Comparison of ENCODE assay signal across 23 cellular contexts in the genomic region with DNA sequence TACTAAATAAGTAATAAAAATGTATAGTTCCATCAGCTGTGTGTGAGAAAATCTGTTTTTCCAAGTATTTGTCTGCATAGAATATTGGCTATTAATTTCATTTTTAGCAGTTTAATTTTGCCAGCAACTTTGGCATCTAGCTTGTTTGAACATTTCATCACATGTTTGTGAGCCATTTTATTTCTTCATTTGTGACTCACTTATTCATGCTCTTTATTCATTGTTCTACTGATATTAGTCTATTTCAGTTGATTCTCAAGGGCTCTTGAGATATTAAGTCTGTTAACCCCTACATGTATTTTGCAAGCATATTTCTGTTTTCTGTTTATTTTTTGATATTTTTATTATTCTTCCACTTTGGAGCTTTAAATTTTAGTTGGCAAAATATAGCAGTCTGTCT.
DNase-seq lines count a peak whose midpoint lies in the region; ATAC-seq and TF ChIP-seq lines count a peak whose summit lies in the region.
"Had no signal": no experiment of that assay in that cellular context is flagged by ENCODE, and none has a peak within 500 bp of the region (broad histone marks: within the 10 kb centered on the region; RNA-seq: fewer than 3 reads in every experiment).

No MANE protein-coding gene starts in this region.

- peaks cover 5 to 50% (median 13%) of the 10 kb centered on the region in 4 donors for H3K4me1 ChIP-seq in liver (ENCODE audit: control insufficient read depth in 4 of 4, insufficient read depth in 4 of 4, low read length in 3 of 4)
- H3K4me1 ChIP-seq in right lobe of liver, result peaks cover 0 to 41% (median 10%) of the 10 kb centered on the region in 4 donors
- peaks cover 1% of the 10 kb centered on the region for H3K4me1 ChIP-seq in mesenchymal stem cell (ENCODE audit: control insufficient read depth, insufficient read depth, low read depth, low read length)
- no peaks in the 10 kb centered on the region for H3K4me1 ChIP-seq in vagina

- no peak overlapping the region for H3K4me3 Mint-ChIP-seq in activated naive CD8-positive, alpha-beta T cell treated with anti-CD3 and anti-CD28 coated beads for 36 hours
- H3K4me3 Mint-ChIP-seq: CD8-positive, alpha-beta T cell; H9 had no signal

- H3K9me3 Mint-ChIP-seq in activated naive CD8-positive, alpha-beta T cell treated with anti-CD3 and anti-CD28 coated beads for 36 hours, result no peaks in the 10 kb centered on the region
- H3K9me3 Mint-ChIP-seq: CD8-positive, alpha-beta T cell; H9 had no signal

- H2AK5ac ChIP-seq in mesenchymal stem cell (ENCODE audit: low read length, severe bottlenecking), result no peak overlapping the region

- no peak overlapping the region for H2BK15ac ChIP-seq in mesenchymal stem cell (ENCODE audit: low read depth, poor library complexity, severe bottlenecking)

- H3K18ac ChIP-seq in mesenchymal stem cell (ENCODE audit: low read depth in 1 of 2, low read length in 2 of 2), result no peak overlapping the region

- no peak overlapping the region for H3K4me2 ChIP-seq in mesenchymal stem cell (ENCODE audit: low read length, poor library complexity, severe bottlenecking)

- no peak for DNase-seq in right lobe of liver
- peak; percentile 57 for DNase-seq in epithelial cell of esophagus (ENCODE audit: low read depth)
- no peak for DNase-seq in mesenchymal stem cell
- no peak for DNase-seq in vagina (ENCODE audit: extremely low spot score in 2 of 2)
- DNase-seq in activated CD4-positive, CD25-positive, alpha-beta regulatory T cell treated with anti-CD3 and anti-CD28 coated beads, Interleukin-2, amount 50 U/mL, for 72 hours, result no peak
- DNase-seq in activated naive CD8-positive, alpha-beta T cell treated with anti-CD3 and anti-CD28 coated beads for 36 hours, result no peak
- DNase-seq: 8988T; AML-193; C1 segment of cervical spinal cord; CD8-positive, alpha-beta T cell; EL; GF-D8; H9; KBM-7; NCI-H1092; NCI-H1436 treated with DMSO at 0.1 percent for 48 hours; NCI-H2029; NCI-H226; NCI-H510A treated with DMSO at 0.1 percent for 48 hours; NCI-H748 treated with DMSO at 0.1 percent for 48 hours; SJCRH30 had no signal

- no peaks in the 10 kb centered on the region for H3K36me3 Mint-ChIP-seq in activated naive CD8-positive, alpha-beta T cell treated with anti-CD3 and anti-CD28 coated beads for 36 hours
- H3K36me3 Mint-ChIP-seq: CD8-positive, alpha-beta T cell had no signal

- H3K23ac ChIP-seq in mesenchymal stem cell (ENCODE audit: low read length in 2 of 2), result no peak overlapping the region

- intact Hi-C loops in right lobe of liver (cut with DNase I), result no loop called here
- intact Hi-C loops in vagina (cut with DNase I), result no loop called here

- H2BK12ac ChIP-seq in mesenchymal stem cell (ENCODE audit: low read length in 2 of 2), result no peak overlapping the region

- H3K4me3 ChIP-seq in liver (ENCODE audit: low read depth in 1 of 3, low read length in 3 of 3) (no peak overlapping the region), right lobe of liver (no peak overlapping the region), epithelial cell of esophagus (ENCODE audit: low read length) (no peak overlapping the region), mesenchymal stem cell (ENCODE audit: insufficient read depth in 1 of 2, low read depth in 1 of 2, low read length in 2 of 2) (no peak overlapping the region), vagina (no peak overlapping the region)
- H3K4me3 ChIP-seq: SJCRH30 had no signal

- H3K14ac ChIP-seq in mesenchymal stem cell (ENCODE audit: low read length in 2 of 2), result no peak overlapping the region

- H3K27me3 ChIP-seq in liver (ENCODE audit: control insufficient read depth in 4 of 4, insufficient read depth in 4 of 4, low read length in 3 of 4) (no peaks in the 10 kb centered on the region), right lobe of liver (no peaks in the 10 kb centered on the region), mesenchymal stem cell (ENCODE audit: control insufficient read depth in 1 of 2, insufficient read depth in 1 of 2, low read length in 2 of 2) (no peaks in the 10 kb centered on the region), vagina (no peaks in the 10 kb centered on the region)
- H3K27me3 ChIP-seq: SJCRH30 had no signal

- H4K91ac ChIP-seq in mesenchymal stem cell (ENCODE audit: low read length), result no peak overlapping the region

- peak overlapping the region in 1 of 2 donors; percentile 28 for H3K27ac ChIP-seq in liver (ENCODE audit: low read depth in 1 of 2, low read length in 2 of 2)
- peak overlapping the region in 1 of 3 donors; percentile 88 for H3K27ac ChIP-seq in right lobe of liver
- no peak overlapping the region for H3K27ac ChIP-seq in mesenchymal stem cell (ENCODE audit: low read length, poor library complexity, severe bottlenecking)
- peak overlapping the region; percentile 20 for H3K27ac ChIP-seq in vagina
- H3K27ac ChIP-seq: SJCRH30 had no signal

- ATAC-seq in right lobe of liver (no peak), GM18520 (IDR thresholded peaks at IDR 0.05; ENCODE audit: unreplicated experiment) (no peak)
- ATAC-seq: CD8-positive, alpha-beta T cell had no signal

- TF ChIP-seq POLR2A in right lobe of liver (IDR thresholded peaks at IDR 0.05), result no peak
- TF ChIP-seq POLR2A in vagina (IDR thresholded peaks at IDR 0.05), result no peak

- no peaks in the 10 kb centered on the region for H3K79me1 ChIP-seq in mesenchymal stem cell (replicated peaks; ENCODE audit: low read length, poor library complexity, severe bottlenecking)

- no peak overlapping the region for H4K8ac ChIP-seq in mesenchymal stem cell (ENCODE audit: low read length)

- H3K27ac Mint-ChIP-seq in activated naive CD8-positive, alpha-beta T cell treated with anti-CD3 and anti-CD28 coated beads for 36 hours, result no peak overlapping the region
- H3K27ac Mint-ChIP-seq: CD8-positive, alpha-beta T cell; H9 had no signal

- H2BK5ac ChIP-seq in mesenchymal stem cell (ENCODE audit: low read depth, low read length, poor library complexity, severe bottlenecking), result no peak overlapping the region

- H2BK120ac ChIP-seq in mesenchymal stem cell (ENCODE audit: low read depth, low read length), result no peak overlapping the region

- no peaks in the 10 kb centered on the region for H3K9me3 ChIP-seq in liver (ENCODE audit: control insufficient read depth in 4 of 4, low read length in 3 of 4)
- H3K9me3 ChIP-seq in right lobe of liver, result no peaks in the 10 kb centered on the region
- no peaks in the 10 kb centered on the region for H3K9me3 ChIP-seq in mesenchymal stem cell (ENCODE audit: control insufficient read depth, low read length)
- no peaks in the 10 kb centered on the region for H3K9me3 ChIP-seq in vagina

- no peak overlapping the region for H3K9ac ChIP-seq in liver (ENCODE audit: low read depth in 1 of 2, low read length in 2 of 2)
- H3K9ac ChIP-seq in mesenchymal stem cell (ENCODE audit: low read length), result peak overlapping the region; percentile 39

- TF ChIP-seq CTCF in liver (IDR thresholded peaks at IDR 0.05; ENCODE audit: low read depth, low read length, missing input control), result no peak
- TF ChIP-seq CTCF in right lobe of liver (IDR thresholded peaks at IDR 0.05), result no peak
- TF ChIP-seq CTCF in epithelial cell of esophagus (IDR thresholded peaks at IDR 0.05; ENCODE audit: insufficient read depth, low read depth, low read length, missing control alignments), result no peak
- no peak for TF ChIP-seq CTCF in vagina (IDR thresholded peaks at IDR 0.05)

- TF ChIP-seq RAD21 in liver (IDR thresholded peaks at IDR 0.05), result no peak

- peaks cover 4% of the 10 kb centered on the region for H3K4me1 Mint-ChIP-seq in activated naive CD8-positive, alpha-beta T cell treated with anti-CD3 and anti-CD28 coated beads for 36 hours
- H3K4me1 Mint-ChIP-seq: H9 had no signal

- no peaks in the 10 kb centered on the region for H3K27me3 Mint-ChIP-seq in activated naive CD8-positive, alpha-beta T cell treated with anti-CD3 and anti-CD28 coated beads for 36 hours

- H3K36me3 ChIP-seq in liver (ENCODE audit: control insufficient read depth in 4 of 4, insufficient read depth in 3 of 4, low read depth in 1 of 4, low read length in 3 of 4), result no peaks in the 10 kb centered on the region
- H3K36me3 ChIP-seq in right lobe of liver, result no peaks in the 10 kb centered on the region
- H3K36me3 ChIP-seq in mesenchymal stem cell (ENCODE audit: control insufficient read depth in 1 of 2, insufficient read depth in 2 of 2, low read depth in 1 of 2, low read length in 2 of 2), result no peaks in the 10 kb centered on the region
- no peaks in the 10 kb centered on the region for H3K36me3 ChIP-seq in vagina
- H3K36me3 ChIP-seq: SJCRH30 had no signal

- no peak overlapping the region for H2AFZ ChIP-seq in mesenchymal stem cell (ENCODE audit: low read depth, low read length)

- H3K4ac ChIP-seq in mesenchymal stem cell (ENCODE audit: low read depth in 1 of 2, low read length in 2 of 2), result no peak overlapping the region

TF ChIP-seq in liver, 16 proteins besides CTCF, POLR2A, EP300 and RAD21:
- TF ChIP-seq YY1 (IDR thresholded peaks at IDR 0.05) (peak; percentile 16), NR2F2 (IDR thresholded peaks at IDR 0.05) (no peak), RXRA (IDR thresholded peaks at IDR 0.05) (no peak)
